ENCODE assay signal across 6 cellular contexts in the genomic region with DNA sequence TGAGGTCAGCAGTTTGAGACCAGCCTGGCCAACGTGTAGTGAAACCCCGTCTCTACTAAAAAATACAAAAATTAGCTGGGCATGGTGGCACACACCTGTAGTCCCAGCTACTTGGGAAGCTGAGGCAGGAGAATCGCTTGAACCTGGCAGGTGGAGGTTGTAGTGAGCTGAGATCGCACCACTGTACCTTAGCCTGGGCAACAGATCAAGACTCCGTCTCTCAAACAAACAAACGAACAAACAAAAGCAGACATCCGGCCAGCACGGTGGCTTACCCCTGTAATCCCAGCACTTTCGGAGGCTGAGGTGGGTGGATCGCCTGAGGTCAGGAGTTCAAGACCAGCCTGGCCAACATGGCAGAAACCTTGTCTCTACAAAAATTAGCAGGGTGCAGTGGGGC. TPM values are rescaled to one million over a fixed set of nuclear protein-coding genes. Genes with fewer than 3 reads are reported as not detected.
"Had no signal": no experiment of that assay in that cellular context is flagged by ENCODE, and none has a peak within 500 bp of the region (broad histone marks: within the 10 kb centered on the region; RNA-seq: fewer than 3 reads in every experiment).

No MANE protein-coding gene starts in this region.

RNA-seq across cellular contexts. Expression of gene ACOT6, which starts 24.0 kb away (rescaled TPM):
- total RNA-seq: GM23248, H1, H4, H7, H9, HFFc6 had no signal
- polyA plus RNA-seq: GM23248, H1 had no signal

RNA-seq across cellular contexts. Expression of gene ACOT4, which starts 44.7 kb away (rescaled TPM):
- total RNA-seq: HFFc6 had no signal
